ENCODE assay signal across 9 cellular contexts in the genomic region with DNA sequence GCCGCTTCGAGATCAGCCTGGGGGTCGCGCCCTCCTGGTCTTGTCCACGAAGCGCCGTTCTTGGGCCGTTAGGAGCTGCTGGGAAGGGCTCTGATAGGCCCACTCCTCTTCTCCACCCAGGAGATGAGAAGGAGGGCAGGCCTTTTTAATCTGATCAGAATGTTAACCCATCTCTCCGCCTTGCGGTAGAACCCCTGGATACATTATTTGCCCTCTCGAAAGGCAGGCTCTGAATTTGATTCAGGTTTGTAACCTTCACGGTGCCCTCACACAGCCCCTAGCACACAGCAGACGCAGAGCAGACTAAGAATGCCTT. TPM values are rescaled to one million over a fixed set of nuclear protein-coding genes. Genes with fewer than 3 reads are reported as not detected.
A peak's percentile ranks its signal among the peaks of the same experiment; 100 is the strongest.
DNase-seq lines count a peak whose midpoint lies in the region; ATAC-seq and TF ChIP-seq lines count a peak whose summit lies in the region.
"Had no signal": no experiment of that assay in that cellular context is flagged by ENCODE, and none has a peak within 500 bp of the region (broad histone marks: within the 10 kb centered on the region; RNA-seq: fewer than 3 reads in every experiment).

A gene (plus strand): TSS at position 43 of the 316 bp plus-strand sequence. CDS start 9,741 bp downstream, outside the sequence.

- TF ChIP-seq CTCF in GM12865 (IDR thresholded peaks at IDR 0.05; ENCODE audit: insufficient read depth, low read depth, low read length, missing control alignments), result no peak
- TF ChIP-seq CTCF in VCaP (conservative IDR thresholded peaks at IDR 0.05), result no peak
- no peak for TF ChIP-seq CTCF in gastroesophageal sphincter (IDR thresholded peaks at IDR 0.05)

- TF ChIP-seq POLR2A in gastroesophageal sphincter (IDR thresholded peaks at IDR 0.05), result no peak

- 33 to 87% methylated on average over 2 to 3 of the region's 13 CpGs for WGBS in gastroesophageal sphincter (ENCODE audit: low coverage in 1 of 2), 2 donors

- ATAC-seq in gastroesophageal sphincter (no peak), HG03196 (IDR thresholded peaks at IDR 0.05; ENCODE audit: unreplicated experiment) (no peak), GM21447 (IDR thresholded peaks at IDR 0.05; ENCODE audit: unreplicated experiment) (no peak), HG02678 (IDR thresholded peaks at IDR 0.05; ENCODE audit: unreplicated experiment) (no peak)

- peaks cover 0 to 17% (median 0%) of the 10 kb centered on the region in 3 donors for H3K4me1 ChIP-seq in gastroesophageal sphincter
- H3K4me1 ChIP-seq in rectal smooth muscle tissue (ENCODE audit: control insufficient read depth, insufficient read depth, low read length), result peaks cover 3% of the 10 kb centered on the region

- H3K36me3 ChIP-seq in gastroesophageal sphincter (no peaks in the 10 kb centered on the region), rectal smooth muscle tissue (ENCODE audit: control insufficient read depth, insufficient read depth, low read length) (no peaks in the 10 kb centered on the region)

- H3K4me3 ChIP-seq in GM12865 (ENCODE audit: low read depth, low read length), result peak within 1 kb of the TSS; percentile 46
- peak within 1 kb of the TSS; percentile 52 to 71 for H3K4me3 ChIP-seq in gastroesophageal sphincter
- peak within 1 kb of the TSS; percentile 85 for H3K4me3 ChIP-seq in rectal smooth muscle tissue (ENCODE audit: low read length)

- H3K27me3 ChIP-seq in gastroesophageal sphincter (no peaks in the 10 kb centered on the region), rectal smooth muscle tissue (ENCODE audit: control insufficient read depth, insufficient read depth, low read length) (no peaks in the 10 kb centered on the region)

- DNase-seq in GM12865 (ENCODE audit: low read depth) (no peak), NAMALWA (ENCODE audit: low spot score) (no peak)

- no peaks in the 10 kb centered on the region for H3K9me3 ChIP-seq in gastroesophageal sphincter

- H3K9ac ChIP-seq in rectal smooth muscle tissue (ENCODE audit: low read length), result peak within 1 kb of the TSS; percentile 58

- H3K27ac ChIP-seq in VCaP (peak within 1 kb of the TSS; percentile 91), gastroesophageal sphincter (peak within 1 kb of the TSS; percentile 29 to 86 (median 74)), rectal smooth muscle tissue (ENCODE audit: low read depth, low read length) (peak within 1 kb of the TSS; percentile 81)

- TF ChIP-seq EP300 in gastroesophageal sphincter (IDR thresholded peaks at IDR 0.05), result no peak

RNA-seq across cellular contexts. Expression of the gene that starts here (rescaled TPM):
- total RNA-seq in gastroesophageal sphincter, result not detected
- total RNA-seq: subcutaneous adipose tissue had no signal
